In the genomic region with DNA sequence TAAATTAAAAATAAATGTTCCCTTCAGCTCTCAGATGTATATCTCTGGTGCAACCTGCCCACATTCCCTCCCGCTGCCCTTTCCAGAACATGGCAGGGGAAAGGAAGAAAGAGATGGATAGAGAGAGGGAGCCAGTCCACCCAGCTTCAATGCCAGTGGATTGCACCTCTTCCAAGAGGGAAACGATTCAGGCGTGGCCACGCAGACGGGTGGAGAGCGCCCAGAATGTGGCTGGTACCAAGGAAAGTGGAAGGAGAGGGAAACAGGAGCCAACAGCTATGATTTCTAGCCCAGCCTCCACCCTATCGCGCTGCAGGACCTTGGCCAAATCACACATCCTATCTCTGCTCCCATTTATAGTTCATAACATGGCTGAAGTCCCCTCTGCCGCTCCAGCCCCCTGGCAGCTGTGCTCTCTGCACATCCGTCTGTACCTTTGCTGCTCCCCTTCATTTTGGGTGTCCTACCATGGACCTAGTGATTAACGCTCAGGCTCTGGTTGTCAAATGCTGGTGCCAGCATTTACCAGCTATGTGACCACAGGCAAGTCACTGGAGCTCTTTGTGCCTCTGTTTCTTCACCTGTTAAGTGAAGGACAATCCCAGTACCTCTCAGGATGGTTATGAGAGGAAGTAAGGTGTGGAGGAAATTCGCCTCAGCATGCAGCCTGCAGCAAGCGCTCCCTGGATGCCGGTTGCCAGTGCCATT, we compare ENCODE assay signal across 15 cellular contexts.
A peak's percentile ranks its signal among the peaks of the same experiment; 100 is the strongest.
DNase-seq lines count a peak whose midpoint lies in the region; ATAC-seq and TF ChIP-seq lines count a peak whose summit lies in the region.
"Had no signal": no experiment of that assay in that cellular context is flagged by ENCODE, and none has a peak within 500 bp of the region (broad histone marks: within the 10 kb centered on the region; RNA-seq: fewer than 3 reads in every experiment).

No MANE protein-coding gene starts in this region.

- H2BK12ac ChIP-seq in trophoblast cell (ENCODE audit: low read length): no peak overlapping the region

- no peak for TF ChIP-seq EP300 in esophagus muscularis mucosa (IDR thresholded peaks at IDR 0.05)

- no peak overlapping the region for H4K91ac ChIP-seq in trophoblast cell (ENCODE audit: low read depth, low read length)

- WGBS in right cardiac atrium: 77% methylated on average over 14 of the region's 14 CpGs
- whole genome bisulfite sequencing in trophoblast cell (ENCODE audit: extremely low coverage, insufficient coverage, insufficient read length): no CpG with 5 or more reads among the region's 14 CpGs
- WGBS in esophagus muscularis mucosa: 96% methylated on average over 14 of the region's 14 CpGs

- H4K12ac ChIP-seq in trophoblast cell (ENCODE audit: low read depth, low read length): no peak overlapping the region

- H3K4me2 ChIP-seq in trophoblast cell (ENCODE audit: low read length): no peak overlapping the region
- H3K4me2 ChIP-seq: A549; BLaER1 treated with 17β-estradiol and CSF1 and Interleukin-3, amounts not matched to agents 10 nM and 100 nM had no signal

- no peak overlapping the region for H3K18ac ChIP-seq in trophoblast cell (ENCODE audit: low read length)

- no peak overlapping the region for H2BK120ac ChIP-seq in trophoblast cell (ENCODE audit: insufficient read depth, low read length, poor library complexity)

- no peak overlapping the region for H3K23ac ChIP-seq in trophoblast cell (ENCODE audit: low read length)

- intact Hi-C loops in right cardiac atrium (cut with DNase I): no loop called here
- intact Hi-C loops in esophagus muscularis mucosa (cut with DNase I): no loop called here

- no peak overlapping the region for H2AFZ ChIP-seq in trophoblast cell (ENCODE audit: insufficient read depth, low read length, poor library complexity)

- no peak overlapping the region for H3K14ac ChIP-seq in trophoblast cell (ENCODE audit: low read length)

- H3K4me1 ChIP-seq in right atrium auricular region (peaks cover 0 to 7% of the 10 kb centered on the region in 2 donors), right cardiac atrium (ENCODE audit: control insufficient read depth, insufficient read depth, low read length) (no peaks in the 10 kb centered on the region), trophoblast cell (ENCODE audit: control insufficient read depth in 1 of 2, insufficient read depth in 2 of 2, low read length in 2 of 2) (peaks cover 3 to 5% of the 10 kb centered on the region in 2 experiments), esophagus muscularis mucosa (no peaks in the 10 kb centered on the region)

- H2AK5ac ChIP-seq in trophoblast cell (ENCODE audit: low read length): no peak overlapping the region

- H3K27ac ChIP-seq in right atrium auricular region: no peak overlapping the region
- no peak overlapping the region for H3K27ac ChIP-seq in right cardiac atrium (ENCODE audit: low read length)
- H3K27ac ChIP-seq in coronary artery: peak overlapping the region in 1 of 2 donors; percentile 48
- H3K27ac ChIP-seq in trophoblast cell (ENCODE audit: low read depth, low read length): no peak overlapping the region
- no peak overlapping the region for H3K27ac ChIP-seq in esophagus muscularis mucosa (replicated peaks in 1 of 4)
- H3K27ac ChIP-seq: A549; BLaER1 treated with 17β-estradiol and CSF1 and Interleukin-3, amounts not matched to agents 10 nM and 100 nM had no signal

- H3K27me3 ChIP-seq in right atrium auricular region (no peaks in the 10 kb centered on the region), right cardiac atrium (ENCODE audit: control insufficient read depth, insufficient read depth) (no peaks in the 10 kb centered on the region), trophoblast cell (ENCODE audit: insufficient read depth, low read length) (no peaks in the 10 kb centered on the region), esophagus muscularis mucosa (no peaks in the 10 kb centered on the region)
- H3K27me3 ChIP-seq: BLaER1 treated with 17β-estradiol and CSF1 and Interleukin-3, amounts not matched to agents 10 nM and 100 nM had no signal

- no peak overlapping the region for H3K9ac ChIP-seq in trophoblast cell (ENCODE audit: low read length)
- H3K9ac ChIP-seq: BLaER1 treated with 17β-estradiol and CSF1 and Interleukin-3, amounts not matched to agents 10 nM and 100 nM had no signal

- H3K4me3 ChIP-seq in right atrium auricular region (no peak overlapping the region), right cardiac atrium (ENCODE audit: low read length) (no peak overlapping the region), coronary artery (peak overlapping the region; percentile 36), trophoblast cell (ENCODE audit: low read depth, low read length) (no peak overlapping the region), esophagus muscularis mucosa (no peak overlapping the region)
- H3K4me3 ChIP-seq: A549; BLaER1 treated with 17β-estradiol and CSF1 and Interleukin-3, amounts not matched to agents 10 nM and 100 nM had no signal

- no peak for ATAC-seq in right cardiac atrium
- ATAC-seq: A549, Panc1 had no signal

- H3K36me3 ChIP-seq in right atrium auricular region: peaks cover 10% of the 10 kb centered on the region
- peaks cover 6 to 9% of the 10 kb centered on the region in 2 experiments for H3K36me3 ChIP-seq in trophoblast cell (ENCODE audit: control insufficient read depth in 1 of 2, insufficient read depth in 2 of 2, low read length in 2 of 2)
- peaks cover 0 to 40% (median 21%) of the 10 kb centered on the region in 4 donors for H3K36me3 ChIP-seq in esophagus muscularis mucosa

- H3K9me3 ChIP-seq in right atrium auricular region (no peaks in the 10 kb centered on the region), right cardiac atrium (ENCODE audit: control insufficient read depth, low read length) (no peaks in the 10 kb centered on the region), trophoblast cell (ENCODE audit: insufficient read depth, low read depth, low read length) (peaks cover 7% of the 10 kb centered on the region), esophagus muscularis mucosa (no peaks in the 10 kb centered on the region)
- H3K9me3 ChIP-seq: A549 had no signal

- H4K8ac ChIP-seq in trophoblast cell (ENCODE audit: low read depth, low read length): no peak overlapping the region

- H2BK5ac ChIP-seq in trophoblast cell (ENCODE audit: low read depth, low read length, poor library complexity): no peak overlapping the region

- H3K4ac ChIP-seq in trophoblast cell (ENCODE audit: low read depth, low read length): no peak overlapping the region

- H3K79me1 ChIP-seq in trophoblast cell (ENCODE audit: low read length): no peaks in the 10 kb centered on the region

- TF ChIP-seq CTCF in right atrium auricular region (IDR thresholded peaks at IDR 0.05): no peak
- no peak for TF ChIP-seq CTCF in coronary artery (IDR thresholded peaks at IDR 0.05)
- TF ChIP-seq CTCF in esophagus muscularis mucosa (IDR thresholded peaks at IDR 0.05): no peak

- no peak for TF ChIP-seq POLR2A in esophagus muscularis mucosa (IDR thresholded peaks at IDR 0.05; ENCODE audit: low read depth)

- no peaks in the 10 kb centered on the region for H3K79me2 ChIP-seq in trophoblast cell (ENCODE audit: control insufficient read depth, insufficient read depth, low read length, poor library complexity)

- DNase-seq in right atrium auricular region (ENCODE audit: low spot score) (peak; percentile 44), right cardiac atrium (no peak), coronary artery (ENCODE audit: low spot score) (peak; percentile 46), trophoblast cell (peak; percentile 27 to 66), esophagus muscularis mucosa (ENCODE audit: extremely low spot score) (no peak), NOMO-1 treated with dmso at 0.1 percent for 144 hours (lab: John Stamatoyannopoulos, UW; ENCODE audit: unreplicated experiment) (no peak), NCI-H748 (lab: John Stamatoyannopoulos, UW; ENCODE audit: unreplicated experiment) (no peak)
- DNase-seq: NCI-H1048, NCI-H1436 treated with DMSO at 0.1 percent for 48 hours, NCI-H2081 treated with DMSO at 0.1 percent for 48 hours, NCI-H510A treated with DMSO at 0.1 percent for 48 hours, SHP77 had no signal

Comparison
In these comparisons a context has a peak if more than half of its experiments do, and no peak if none do; other contexts are left out.
1. DNase-seq: peak in right atrium auricular region (single experiment), coronary artery (single experiment) and trophoblast cell (2 of 2); none in right cardiac atrium (0 of 3), esophagus muscularis mucosa (single experiment), NOMO-1 treated with dmso at 0.1 percent for 144 hours (single experiment) and NCI-H748 (single experiment).